1 cellular context compared by ENCODE assay signal in the genomic region with DNA sequence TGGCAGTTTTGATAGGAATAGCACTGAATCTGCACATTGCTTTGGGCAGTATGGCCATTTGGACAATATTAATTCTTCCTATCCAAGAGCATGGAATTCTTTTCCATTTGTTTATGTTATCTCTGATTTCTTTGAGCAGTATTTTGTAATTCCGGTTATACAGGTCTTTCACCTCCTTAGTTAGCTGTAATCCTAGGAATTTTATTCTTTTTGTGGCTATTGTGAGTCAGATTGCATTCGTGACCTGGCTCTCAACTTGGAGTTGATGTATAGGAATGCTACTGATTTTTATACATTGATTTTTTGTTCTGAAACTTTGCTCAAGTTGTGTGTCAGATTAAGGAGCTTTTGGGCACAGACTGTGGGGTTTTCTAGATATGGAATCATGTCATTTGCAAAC.
TF ChIP-seq lines count a peak whose summit lies in the region.

No MANE protein-coding gene starts in this region.

TF ChIP-seq in HepG2, 621 proteins besides CTCF, POLR2A, EP300 and RAD21:
- TF ChIP-seq, protein P1, sequence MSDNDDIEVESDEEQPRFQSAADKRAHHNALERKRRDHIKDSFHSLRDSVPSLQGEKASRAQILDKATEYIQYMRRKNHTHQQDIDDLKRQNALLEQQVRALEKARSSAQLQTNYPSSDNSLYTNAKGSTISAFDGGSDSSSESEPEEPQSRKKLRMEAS (IDR thresholded peaks at IDR 0.05) = no peak
- TF ChIP-seq PLRG1 (conservative IDR thresholded peaks at IDR 0.05) (no peak), ZNF607 (CRISPR knock-in tag; IDR thresholded peaks at IDR 0.05; ENCODE audit: borderline replicate concordance) (no peak), ZNF556 (CRISPR knock-in tag; IDR thresholded peaks at IDR 0.05; ENCODE audit: borderline replicate concordance) (no peak), CEBPG (CRISPR knock-in tag; IDR thresholded peaks at IDR 0.05) (no peak), ZNF232 (CRISPR knock-in tag; IDR thresholded peaks at IDR 0.05; ENCODE audit: borderline replicate concordance) (no peak), RARA (CRISPR knock-in tag; IDR thresholded peaks at IDR 0.05) (no peak), TSC22D2 (CRISPR knock-in tag; IDR thresholded peaks at IDR 0.05; ENCODE audit: borderline replicate concordance) (no peak), ZNF549 (CRISPR knock-in tag; IDR thresholded peaks at IDR 0.05) (no peak), XRCC5 (optimal IDR thresholded peaks at IDR 0.05; ENCODE audit: low read length) (no peak), RELA (CRISPR knock-in tag; IDR thresholded peaks at IDR 0.05) (no peak), KDM5A (IDR thresholded peaks at IDR 0.05; ENCODE audit: borderline replicate concordance, low read length) (no peak), HMGA1 (CRISPR knock-in tag; conservative IDR thresholded peaks at IDR 0.05) (no peak), ZNF615 (CRISPR knock-in tag; IDR thresholded peaks at IDR 0.05; ENCODE audit: borderline replicate concordance) (no peak), MEF2D (CRISPR knock-in tag; IDR thresholded peaks at IDR 0.05) (no peak), RFX5 (IDR thresholded peaks at IDR 0.05; ENCODE audit: low read depth, low read length) (no peak), ZNF510 (CRISPR knock-in tag; IDR thresholded peaks at IDR 0.05; ENCODE audit: low read depth) (no peak)
- TF ChIP-seq, protein P2, sequence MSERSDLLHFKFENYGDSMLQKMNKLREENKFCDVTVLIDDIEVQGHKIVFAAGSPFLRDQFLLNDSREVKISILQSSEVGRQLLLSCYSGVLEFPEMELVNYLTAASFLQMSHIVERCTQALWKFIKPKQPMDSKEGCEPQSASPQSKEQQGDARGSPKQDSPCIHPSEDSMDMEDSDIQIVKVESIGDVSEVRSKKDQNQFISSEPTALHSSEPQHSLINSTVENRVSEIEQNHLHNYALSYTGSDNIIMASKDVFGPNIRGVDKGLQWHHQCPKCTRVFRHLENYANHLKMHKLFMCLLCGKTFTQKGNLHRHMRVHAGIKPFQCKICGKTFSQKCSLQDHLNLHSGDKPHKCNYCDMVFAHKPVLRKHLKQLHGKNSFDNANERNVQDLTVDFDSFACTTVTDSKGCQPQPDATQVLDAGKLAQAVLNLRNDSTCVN (CRISPR knock-in tag; IDR thresholded peaks at IDR 0.05; ENCODE audit: borderline replicate concordance) = no peak
- TF ChIP-seq, protein P3, sequence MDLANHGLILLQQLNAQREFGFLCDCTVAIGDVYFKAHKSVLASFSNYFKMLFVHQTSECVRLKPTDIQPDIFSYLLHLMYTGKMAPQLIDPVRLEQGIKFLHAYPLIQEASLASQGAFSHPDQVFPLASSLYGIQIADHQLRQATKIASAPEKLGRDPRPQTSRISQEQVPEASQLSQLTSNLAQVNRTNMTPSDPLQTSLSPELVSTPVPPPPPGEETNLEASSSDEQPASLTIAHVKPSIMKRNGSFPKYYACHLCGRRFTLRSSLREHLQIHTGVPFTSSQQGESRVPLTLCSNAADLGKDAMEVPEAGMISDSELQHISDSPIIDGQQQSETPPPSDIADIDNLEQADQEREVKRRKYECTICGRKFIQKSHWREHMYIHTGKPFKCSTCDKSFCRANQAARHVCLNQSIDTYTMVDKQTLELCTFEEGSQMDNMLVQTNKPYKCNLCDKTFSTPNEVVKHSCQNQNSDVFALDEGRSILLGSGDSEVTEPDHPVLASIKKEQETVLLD (CRISPR knock-in tag; IDR thresholded peaks at IDR 0.05; ENCODE audit: low read depth) = no peak
- TF ChIP-seq, protein P4, sequence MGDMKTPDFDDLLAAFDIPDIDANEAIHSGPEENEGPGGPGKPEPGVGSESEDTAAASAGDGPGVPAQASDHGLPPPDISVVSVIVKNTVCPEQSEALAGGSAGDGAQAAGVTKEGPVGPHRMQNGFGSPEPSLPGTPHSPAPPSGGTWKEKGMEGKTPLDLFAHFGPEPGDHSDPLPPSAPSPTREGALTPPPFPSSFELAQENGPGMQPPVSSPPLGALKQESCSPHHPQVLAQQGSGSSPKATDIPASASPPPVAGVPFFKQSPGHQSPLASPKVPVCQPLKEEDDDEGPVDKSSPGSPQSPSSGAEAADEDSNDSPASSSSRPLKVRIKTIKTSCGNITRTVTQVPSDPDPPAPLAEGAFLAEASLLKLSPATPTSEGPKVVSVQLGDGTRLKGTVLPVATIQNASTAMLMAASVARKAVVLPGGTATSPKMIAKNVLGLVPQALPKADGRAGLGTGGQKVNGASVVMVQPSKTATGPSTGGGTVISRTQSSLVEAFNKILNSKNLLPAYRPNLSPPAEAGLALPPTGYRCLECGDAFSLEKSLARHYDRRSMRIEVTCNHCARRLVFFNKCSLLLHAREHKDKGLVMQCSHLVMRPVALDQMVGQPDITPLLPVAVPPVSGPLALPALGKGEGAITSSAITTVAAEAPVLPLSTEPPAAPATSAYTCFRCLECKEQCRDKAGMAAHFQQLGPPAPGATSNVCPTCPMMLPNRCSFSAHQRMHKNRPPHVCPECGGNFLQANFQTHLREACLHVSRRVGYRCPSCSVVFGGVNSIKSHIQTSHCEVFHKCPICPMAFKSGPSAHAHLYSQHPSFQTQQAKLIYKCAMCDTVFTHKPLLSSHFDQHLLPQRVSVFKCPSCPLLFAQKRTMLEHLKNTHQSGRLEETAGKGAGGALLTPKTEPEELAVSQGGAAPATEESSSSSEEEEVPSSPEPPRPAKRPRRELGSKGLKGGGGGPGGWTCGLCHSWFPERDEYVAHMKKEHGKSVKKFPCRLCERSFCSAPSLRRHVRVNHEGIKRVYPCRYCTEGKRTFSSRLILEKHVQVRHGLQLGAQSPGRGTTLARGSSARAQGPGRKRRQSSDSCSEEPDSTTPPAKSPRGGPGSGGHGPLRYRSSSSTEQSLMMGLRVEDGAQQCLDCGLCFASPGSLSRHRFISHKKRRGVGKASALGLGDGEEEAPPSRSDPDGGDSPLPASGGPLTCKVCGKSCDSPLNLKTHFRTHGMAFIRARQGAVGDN (CRISPR knock-in tag; IDR thresholded peaks at IDR 0.05) = no peak
